Comparison of ENCODE assay signal across 24 cellular contexts in the genomic region with DNA sequence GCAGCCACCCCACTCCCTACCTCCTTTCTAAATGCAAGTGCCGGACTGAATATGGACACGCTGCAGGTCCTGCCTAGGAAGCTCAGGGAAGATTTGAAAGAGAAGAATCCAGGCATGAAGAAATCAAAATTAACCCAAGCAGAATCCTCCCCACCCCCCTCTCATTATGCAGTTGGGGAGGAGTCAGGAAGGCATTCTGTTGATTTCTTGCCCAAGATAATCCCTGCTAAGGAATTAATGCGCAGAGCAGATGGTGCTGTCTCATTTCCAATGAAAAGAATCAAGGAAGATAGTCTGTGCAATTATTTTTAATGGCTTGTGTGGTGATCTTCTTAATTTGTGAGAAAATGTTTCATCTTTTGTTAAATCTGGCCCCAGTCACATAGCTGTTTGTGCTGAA.
"Had no signal": no experiment of that assay in that cellular context is flagged by ENCODE, and none has a peak within 500 bp of the region (broad histone marks: within the 10 kb centered on the region; RNA-seq: fewer than 3 reads in every experiment).

No MANE protein-coding gene starts in this region.

- H3K36me3 Mint-ChIP-seq: activated CD4-positive, alpha-beta memory T cell treated with anti-CD3 and anti-CD28 coated beads for 36 hours; naive thymus-derived CD8-positive, alpha-beta T cell had no signal

- ATAC-seq: activated naive CD8-positive, alpha-beta T cell treated with anti-CD3 and anti-CD28 coated beads, Interleukin-2, amount 50 U/mL, for 24 hours; body of pancreas; gastrocnemius medialis; left ventricle myocardium superior; naive thymus-derived CD8-positive, alpha-beta T cell; right lobe of liver; stimulated activated naive CD8-positive, alpha-beta T cell treated with anti-CD3 and anti-CD28 coated beads, Interleukin-15, amount 100 ng/mL, for 72 hours had no signal

- H3K4me1 Mint-ChIP-seq: activated naive CD8-positive, alpha-beta T cell treated with anti-CD3 and anti-CD28 coated beads, Interleukin-2, amount 50 U/mL, for 24 hours; mesothelial cell of epicardium; naive thymus-derived CD8-positive, alpha-beta T cell; stimulated activated naive CD8-positive, alpha-beta T cell treated with anti-CD3 and anti-CD28 coated beads, Interleukin-15, amount 100 ng/mL, for 72 hours had no signal

- H3K27ac Mint-ChIP-seq: activated CD4-positive, alpha-beta memory T cell treated with anti-CD3 and anti-CD28 coated beads for 36 hours; activated naive CD8-positive, alpha-beta T cell treated with anti-CD3 and anti-CD28 coated beads, Interleukin-2, amount 50 U/mL, for 24 hours; activated T-helper 1 cell treated with anti-CD3 and anti-CD28 coated beads, Interleukin-12 subunit alpha, Interleukin-12 subunit beta, Interleukin-2, Interleukin-4 antibody, amounts not matched to agents 30 ng/mL and 10 ng/mL and 1 ng/mL, durations not matched to agents 14 hours and 24 hours and 36 hours; mesothelial cell of epicardium; naive thymus-derived CD8-positive, alpha-beta T cell; stimulated activated naive CD8-positive, alpha-beta T cell treated with anti-CD3 and anti-CD28 coated beads, Interleukin-15, amount 100 ng/mL, for 72 hours; T-helper 1 cell treated with Interleukin-12 subunit alpha and Interleukin-12 subunit beta and Interleukin-4 antibody, amounts not matched to agents 30 μg/mL and 1 μg/mL, for 36 hours had no signal

- DNase-seq: activated CD4-positive, alpha-beta memory T cell treated with anti-CD3 and anti-CD28 coated beads for 36 hours; activated CD4-positive, alpha-beta T cell treated with anti-CD3 and anti-CD28 coated beads for 48 hours; activated gamma-delta T cell; activated naive CD4-positive, alpha-beta T cell treated with anti-CD3 and anti-CD28 coated beads, Interleukin-2, amount 50 U/mL, for 16 hours; activated naive CD8-positive, alpha-beta T cell treated with anti-CD3 and anti-CD28 coated beads, Interleukin-2, amount 50 U/mL, for 24 hours; anterior cingulate cortex; body of pancreas; dermis blood vessel endothelial cell; esophagus squamous epithelium; gastrocnemius medialis; head of caudate nucleus; hypothalamus; left ventricle myocardium superior; mammary epithelial cell; naive thymus-derived CD8-positive, alpha-beta T cell; right lobe of liver; stimulated activated CD4-positive, alpha-beta T cell treated with anti-CD3 and anti-CD28 coated beads, Interleukin-1b, Interleukin-23, amount 100 ng/mL, for 48 hours; stimulated activated naive CD8-positive, alpha-beta T cell treated with anti-CD3 and anti-CD28 coated beads, Interleukin-15, amount 100 ng/mL, for 72 hours; tibial artery had no signal

- H3K4me3 Mint-ChIP-seq: activated CD4-positive, alpha-beta memory T cell treated with anti-CD3 and anti-CD28 coated beads for 36 hours; activated naive CD8-positive, alpha-beta T cell treated with anti-CD3 and anti-CD28 coated beads, Interleukin-2, amount 50 U/mL, for 24 hours; activated T-helper 1 cell treated with anti-CD3 and anti-CD28 coated beads, Interleukin-12 subunit alpha, Interleukin-12 subunit beta, Interleukin-2, Interleukin-4 antibody, amounts not matched to agents 30 ng/mL and 10 ng/mL and 1 ng/mL, durations not matched to agents 14 hours and 24 hours and 36 hours; mesothelial cell of epicardium; naive thymus-derived CD8-positive, alpha-beta T cell; stimulated activated naive CD8-positive, alpha-beta T cell treated with anti-CD3 and anti-CD28 coated beads, Interleukin-15, amount 100 ng/mL, for 72 hours; T-helper 1 cell treated with Interleukin-12 subunit alpha and Interleukin-12 subunit beta and Interleukin-4 antibody, amounts not matched to agents 30 μg/mL and 1 μg/mL, for 36 hours had no signal

- H3K4me1 ChIP-seq: body of pancreas, esophagus squamous epithelium, gastrocnemius medialis, parathyroid adenoma, right lobe of liver, tibial artery had no signal

- H3K36me3 ChIP-seq: right lobe of liver had no signal

- H3K27ac ChIP-seq: body of pancreas, esophagus squamous epithelium, gastrocnemius medialis, parathyroid adenoma, right lobe of liver, skin epidermis, tibial artery had no signal

- H3K9me3 ChIP-seq: body of pancreas, esophagus squamous epithelium, gastrocnemius medialis, right lobe of liver had no signal

- H3K4me3 ChIP-seq: body of pancreas, esophagus squamous epithelium, gastrocnemius medialis, right lobe of liver, skin epidermis, tibial artery had no signal

- H2AFZ ChIP-seq: parathyroid adenoma had no signal

- H3K9ac ChIP-seq: parathyroid adenoma had no signal

- H3K79me2 ChIP-seq: parathyroid adenoma had no signal

- H3K27me3 ChIP-seq: body of pancreas, esophagus squamous epithelium, gastrocnemius medialis, right lobe of liver, tibial artery had no signal

- H3K27me3 Mint-ChIP-seq: activated CD4-positive, alpha-beta memory T cell treated with anti-CD3 and anti-CD28 coated beads for 36 hours; stimulated activated naive CD8-positive, alpha-beta T cell treated with anti-CD3 and anti-CD28 coated beads, Interleukin-15, amount 100 ng/mL, for 72 hours had no signal
